ENCODE assay signal across 14 cellular contexts in genomic region chr17:633641-634091, GRCh38.
DNase-seq lines count a peak whose midpoint lies in the region; ATAC-seq and TF ChIP-seq lines count a peak whose summit lies in the region.
"Had no signal": no experiment of that assay in that cellular context is flagged by ENCODE, and none has a peak within 500 bp of the region (broad histone marks: within the 10 kb centered on the region; RNA-seq: fewer than 3 reads in every experiment).

No MANE protein-coding gene starts in this region.

- H3K27ac ChIP-seq in GM23248 (peak overlapping the region; percentile 17; the same call in 1 of the 2 replicates), lower lobe of right lung (peak overlapping the region; percentile 9)

- H3K36me3 ChIP-seq in GM23248 (ENCODE audit: low read depth) (peaks cover 13% of the 10 kb centered on the region), lower lobe of right lung (peaks cover 22% of the 10 kb centered on the region)

- no peak overlapping the region for H3K9ac ChIP-seq in GM23248

- H3K9me2 ChIP-seq in GM23248 (ENCODE audit: insufficient read depth), result no peaks in the 10 kb centered on the region

- no peaks in the 10 kb centered on the region for H3K9me3 ChIP-seq in GM23248 (ENCODE audit: low read depth)
- no peaks in the 10 kb centered on the region for H3K9me3 ChIP-seq in lower lobe of right lung

- in situ Hi-C loops in GM23248 (cut with MboI), result no loop called here

- no peak overlapping the region for H3K4me3 ChIP-seq in GM23248
- H3K4me3 ChIP-seq in lower lobe of right lung, result no peak overlapping the region

- ATAC-seq in lower lobe of right lung (peak; percentile 68 to 69), HG03460 (IDR thresholded peaks at IDR 0.05; ENCODE audit: unreplicated experiment) (no peak)

- H2AFZ ChIP-seq in GM23248, result no peak overlapping the region

- peaks cover 5% of the 10 kb centered on the region; the same call in 1 of the 2 replicates for H3F3A ChIP-seq in GM23248 (ENCODE audit: insufficient read depth)

- intact Hi-C loops in lower lobe of right lung (cut with DNase I), result no loop called here

- H3K27me3 ChIP-seq in GM23248 (replicated peaks; ENCODE audit: insufficient read depth) (no peaks in the 10 kb centered on the region), lower lobe of right lung (ENCODE audit: low read depth) (no peaks in the 10 kb centered on the region)

- H3K4me1 ChIP-seq in GM23248 (ENCODE audit: insufficient read depth), result 0 out of 2 replicates have a peak, but pooled peaks cover 10% of the 10 kb centered on the region
- peaks cover 21% of the 10 kb centered on the region for H3K4me1 ChIP-seq in lower lobe of right lung

- no peak for TF ChIP-seq CTCF in lower lobe of right lung (IDR thresholded peaks at IDR 0.05)

- H3K79me2 ChIP-seq in GM23248 (ENCODE audit: insufficient read depth), result no peaks in the 10 kb centered on the region

- DNase-seq in GM23248, result peak; percentile 36
- peak; percentile 79 for DNase-seq in dermis blood vessel endothelial cell
- no peak for DNase-seq in lower lobe of right lung
- peak; percentile 67 for DNase-seq in smooth muscle cell of the brain vasculature (ENCODE audit: low read depth, low spot score)
- DNase-seq in dedifferentiated amniotic fluid mesenchymal stem cell (ENCODE audit: extremely low spot score), result no peak
- DNase-seq in activated CD4-positive, alpha-beta T cell treated with anti-CD3 and anti-CD28 coated beads for 48 hours, result no peak
- no peak for DNase-seq in NCI-H2081 (lab: John Stamatoyannopoulos, UW)
- DNase-seq: activated CD8-positive, alpha-beta memory T cell treated with anti-CD3 and anti-CD28 coated beads for 24 hours; activated naive CD8-positive, alpha-beta T cell treated with anti-CD3 and anti-CD28 coated beads for 36 hours; GOT3; NCI-H1930; substantia nigra; T-helper 2 cell had no signal

- H3K4me2 ChIP-seq in GM23248 (ENCODE audit: unreplicated experiment), result no peak overlapping the region

- H4K20me1 ChIP-seq in GM23248 (ENCODE audit: insufficient read depth), result no peaks in the 10 kb centered on the region

- WGBS in GM23248 (ENCODE audit: low coverage in 1 of 2, low lambda C conversion rate in 2 of 2, missing lambda C conversion rate in 2 of 2), 2 experiments, result 48% methylated on average over 8 of the region's 8 CpGs

Comparison
In these comparisons a context has a peak if more than half of its experiments do, and no peak if none do; other contexts are left out.
1. DNase-seq: peak in GM23248 (single experiment), dermis blood vessel endothelial cell (single experiment) and smooth muscle cell of the brain vasculature (single experiment); none in lower lobe of right lung (single experiment), dedifferentiated amniotic fluid mesenchymal stem cell (single experiment), activated CD4-positive, alpha-beta T cell treated with anti-CD3 and anti-CD28 coated beads for 48 hours (single experiment) and NCI-H2081 (0 of 2).